Comparison of ENCODE assay signal across 21 cellular contexts in genomic region chr15:95448531-95449210, GRCh38.
DNase-seq lines count a peak whose midpoint lies in the region; ATAC-seq and TF ChIP-seq lines count a peak whose summit lies in the region.
"Had no signal": no experiment of that assay in that cellular context is flagged by ENCODE, and none has a peak within 500 bp of the region (broad histone marks: within the 10 kb centered on the region; RNA-seq: fewer than 3 reads in every experiment).

No MANE protein-coding gene starts in this region.

- TF ChIP-seq CTCF in brain microvascular endothelial cell (IDR thresholded peaks at IDR 0.05; ENCODE audit: low read depth, low read length, missing control alignments) (no peak), foreskin fibroblast (IDR thresholded peaks at IDR 0.05; ENCODE audit: low read depth, low read length) (no peak)

- DNase-seq in AG08395 (ENCODE audit: low spot score) (peak; percentile 15), HS-27A (ENCODE audit: low read depth) (peak; percentile 4), brain microvascular endothelial cell (peak; percentile 24), foreskin fibroblast (peak; percentile 34 to 77)
- DNase-seq in activated T-cell treated with anti-CD3 and anti-CD28 coated beads, Interleukin-2, amount 50 U/mL, for 48 hours = no peak
- DNase-seq: activated CD4-positive, alpha-beta T cell treated with anti-CD3 and anti-CD28 coated beads, Interleukin-2, amount 10 ng/mL, durations not matched to agents 24 days and 14 days; COR-L47; MM.1S; NCI-H1436; NCI-H2107; NCI-H446 treated with DMSO at 0.1 percent for 48 hours; nucleus accumbens had no signal

- no peaks in the 10 kb centered on the region for H3K36me3 ChIP-seq in brain microvascular endothelial cell (replicated peaks)
- H3K36me3 ChIP-seq: ascending aorta, BLaER1, HAP-1 had no signal

- no peak overlapping the region for H3K27ac ChIP-seq in brain microvascular endothelial cell
- H3K27ac ChIP-seq: ascending aorta, BLaER1, VCaP had no signal

- ATAC-seq in GM21390 (IDR thresholded peaks at IDR 0.05; ENCODE audit: unreplicated experiment) = no peak
- no peak for ATAC-seq in HG02852 (IDR thresholded peaks at IDR 0.05; ENCODE audit: unreplicated experiment)
- ATAC-seq in HG03097 (IDR thresholded peaks at IDR 0.05; ENCODE audit: low FRiP score, unreplicated experiment) = no peak
- ATAC-seq: activated naive CD4-positive, alpha-beta T cell treated with anti-CD3 and anti-CD28 coated beads, Interleukin-2, amount 50 U/mL, for 72 hours; Right ventricle myocardium inferior had no signal

- H3K4me3 ChIP-seq in brain microvascular endothelial cell (ENCODE audit: low read depth, low read length) = no peak overlapping the region
- H3K4me3 ChIP-seq in foreskin fibroblast (ENCODE audit: low read depth in 1 of 2, low read length in 2 of 2) = no peak overlapping the region
- H3K4me3 ChIP-seq: ascending aorta, BLaER1, HAP-1 had no signal

- in situ Hi-C loops in brain microvascular endothelial cell (cut with HindIII; ENCODE audit: low pct_ligation_motif_present, low sequenced_read_pairs) = no loop called here

- H3K27me3 ChIP-seq in brain microvascular endothelial cell (replicated peaks) = no peaks in the 10 kb centered on the region
- H3K27me3 ChIP-seq: ascending aorta had no signal

Comparison
In these comparisons a context has a peak if more than half of its experiments do, and no peak if none do; other contexts are left out.
1. DNase-seq: peak in AG08395 (single experiment), HS-27A (single experiment), brain microvascular endothelial cell (single experiment) and foreskin fibroblast (2 of 2); none in activated T-cell treated with anti-CD3 and anti-CD28 coated beads, Interleukin-2, amount 50 U/mL, for 48 hours (0 of 2).